In the genomic region with DNA sequence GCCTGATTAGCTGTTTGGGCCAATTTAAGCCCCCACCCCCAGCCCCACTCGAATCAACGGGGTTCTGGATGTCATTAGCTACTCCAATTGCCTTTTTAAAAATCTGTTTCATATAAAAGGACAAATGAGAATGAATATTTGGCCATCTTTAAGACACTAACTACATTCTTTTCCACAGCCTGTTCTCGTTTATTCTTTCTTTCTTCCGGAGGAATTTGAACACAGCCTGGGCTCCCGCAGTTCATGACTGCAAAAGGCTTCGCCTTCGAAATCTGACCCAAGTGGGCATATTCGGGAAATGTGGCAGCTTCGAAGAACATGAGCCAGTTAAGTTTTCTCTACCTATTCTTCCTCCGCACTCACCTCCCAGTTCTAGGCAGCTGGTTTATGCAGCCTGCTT, we compare ENCODE assay signal across 25 cellular contexts. TPM values are rescaled to one million over a fixed set of nuclear protein-coding genes. Genes with fewer than 3 reads are reported as not detected.
"Had no signal": no experiment of that assay in that cellular context is flagged by ENCODE, and none has a peak within 500 bp of the region (broad histone marks: within the 10 kb centered on the region; RNA-seq: fewer than 3 reads in every experiment).

No MANE protein-coding gene starts in this region.

- FAIRE-seq: endothelial cell of umbilical vein, islet of Langerhans, keratinocyte had no signal

- H3K9me3 Mint-ChIP-seq: mesothelial cell of epicardium; naive thymus-derived CD8-positive, alpha-beta T cell had no signal

- ATAC-seq: gastrocnemius medialis; heart right ventricle; left cardiac atrium; left lung; left ventricle myocardium superior; lower lobe of right lung; mucosa of descending colon; naive thymus-derived CD8-positive, alpha-beta T cell had no signal

- H3K27me3 Mint-ChIP-seq: naive thymus-derived CD8-positive, alpha-beta T cell had no signal

- H3K27me3 ChIP-seq: dorsolateral prefrontal cortex, esophagus muscularis mucosa, gastrocnemius medialis, heart right ventricle, left lung had no signal

- DNase-seq: dermis blood vessel endothelial cell; effector CD4-positive, alpha-beta T cell; effector memory CD4-positive, alpha-beta T cell; foreskin melanocyte; gastrocnemius medialis; glutamatergic neuron; head of caudate nucleus; heart right ventricle; hippocampal formation; left cardiac atrium; left lung; left ventricle myocardium superior; lower lobe of right lung; mesenchymal stem cell; mucosa of descending colon; naive B cell; naive thymus-derived CD8-positive, alpha-beta T cell had no signal

- H3K36me3 ChIP-seq: esophagus muscularis mucosa, gastrocnemius medialis, heart right ventricle, left lung, lower lobe of right lung had no signal

- H3K27ac ChIP-seq: coronary artery, dorsolateral prefrontal cortex, esophagus muscularis mucosa, gastrocnemius medialis, heart right ventricle, left lung, lower lobe of right lung had no signal

- H3K4me3 ChIP-seq: coronary artery, dorsolateral prefrontal cortex, esophagus muscularis mucosa, gastrocnemius medialis, heart right ventricle, left lung, lower lobe of right lung, mucosa of descending colon had no signal

- H3K9me3 ChIP-seq: esophagus muscularis mucosa, gastrocnemius medialis, heart right ventricle, left lung, lower lobe of right lung, mucosa of descending colon had no signal

- H3K4me3 Mint-ChIP-seq: mesothelial cell of epicardium; naive thymus-derived CD8-positive, alpha-beta T cell had no signal

- H3K27ac Mint-ChIP-seq: mesothelial cell of epicardium, naive B cell had no signal

- H3K36me3 Mint-ChIP-seq: mesothelial cell of epicardium; naive thymus-derived CD8-positive, alpha-beta T cell had no signal

RNA-seq across cellular contexts. Expression of a gene that starts 49.4 kb away (rescaled TPM):
- total RNA-seq: myocyte had no signal
